26 cellular contexts compared by ENCODE assay signal in the genomic region with DNA sequence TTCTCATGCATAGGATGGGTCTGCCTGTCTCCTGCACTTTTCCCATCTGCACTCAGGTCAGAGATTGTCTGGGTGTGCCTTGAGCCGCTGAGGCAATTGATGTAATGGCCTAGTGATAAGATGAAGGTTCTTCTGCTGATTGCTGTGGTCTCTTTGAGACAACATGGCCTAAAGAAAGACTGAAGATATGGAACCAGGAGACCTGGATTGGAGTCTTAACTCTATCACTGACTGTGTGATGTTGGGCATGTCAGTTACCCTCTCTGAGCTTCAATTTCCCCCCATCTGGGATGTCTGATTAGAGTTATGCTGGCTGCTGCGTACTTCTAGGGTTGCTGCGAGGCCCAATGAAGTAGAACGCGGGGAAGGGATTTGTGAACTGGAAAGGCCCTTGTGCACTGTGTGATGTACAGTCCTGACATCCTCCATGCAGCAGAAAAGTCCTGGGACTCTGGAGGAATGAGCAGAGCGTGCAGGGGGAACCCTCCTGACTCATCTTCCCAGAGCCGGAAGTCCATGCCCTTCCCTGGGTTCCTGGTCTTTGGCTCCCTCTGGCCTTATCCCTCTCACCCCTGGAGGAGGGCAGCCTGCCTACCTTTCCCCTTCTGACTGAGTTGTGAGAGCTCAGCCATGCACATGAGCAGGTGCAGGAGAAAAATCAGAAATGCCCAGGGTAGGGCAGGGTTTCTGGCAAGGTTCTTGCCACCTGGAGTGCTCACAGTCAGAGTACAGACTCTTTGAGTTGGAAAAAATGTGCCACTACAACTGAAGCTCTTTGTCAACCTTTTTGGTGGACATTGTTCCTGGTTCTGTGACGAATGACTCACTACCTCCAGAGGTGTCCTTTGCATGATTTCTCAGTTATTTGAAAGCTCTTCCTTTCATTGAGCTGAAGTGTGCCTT. TPM values are rescaled to one million over a fixed set of nuclear protein-coding genes. Genes with fewer than 3 reads are reported as not detected.
DNase-seq lines count a peak whose midpoint lies in the region; ATAC-seq and TF ChIP-seq lines count a peak whose summit lies in the region.
"Had no signal": no experiment of that assay in that cellular context is flagged by ENCODE, and none has a peak within 500 bp of the region (broad histone marks: within the 10 kb centered on the region; RNA-seq: fewer than 3 reads in every experiment).

No MANE protein-coding gene starts in this region.

- DNase-seq in Calu3 (peak; percentile 28), ELR (ENCODE audit: low read depth) (peak; percentile 33), NCI-H345 (lab: John Stamatoyannopoulos, UW) (peak; percentile 83), left lung (no peak), sigmoid colon (no peak), HAP-1 (ENCODE audit: low spot score in 2 of 2) (no peak), activated gamma-delta T cell treated with Interleukin-2 at 50 U/mL for 16 hours (no peak)
- DNase-seq: activated CD8-positive, alpha-beta memory T cell treated with anti-CD3 and anti-CD28 coated beads, Interleukin-2, amount 50 U/mL, for 4 hours; CD4-positive, alpha-beta T cell; DMS153; effector memory CD4-positive, alpha-beta T cell; gastrocnemius medialis; IMR-90; MM.1S; NCI-H1694 treated with DMSO at 0.1 percent for 48 hours; occipital lobe; stimulated activated CD4-positive, alpha-beta T cell treated with anti-CD3 and anti-CD28 coated beads, Interleukin-4, amount 100 ng/mL, for 1 hour; stimulated activated naive CD4-positive, alpha-beta T cell treated with Interleukin-2 at 50 U/mL for 16 hours had no signal

- H3K36me3 Mint-ChIP-seq in Calu3 (ENCODE audit: insufficient read depth, unreplicated experiment), result no peaks in the 10 kb centered on the region
- H3K36me3 Mint-ChIP-seq: brain, memory B cell had no signal

- H3K36me3 ChIP-seq in left lung, result no peaks in the 10 kb centered on the region
- no peaks in the 10 kb centered on the region for H3K36me3 ChIP-seq in sigmoid colon
- no peaks in the 10 kb centered on the region for H3K36me3 ChIP-seq in HAP-1 (replicated peaks)
- H3K36me3 ChIP-seq: esophagus muscularis mucosa, gastrocnemius medialis had no signal

- H3K4me1 ChIP-seq in left lung, result no peaks in the 10 kb centered on the region
- H3K4me1 ChIP-seq in sigmoid colon, result peaks cover 0 to 13% (median 10%) of the 10 kb centered on the region in 4 donors
- no peaks in the 10 kb centered on the region for H3K4me1 ChIP-seq in HAP-1

- in situ Hi-C loops in HAP-1 (cut with MboI; ENCODE audit: low sequenced_read_pairs), result no loop called here

- no peaks in the 10 kb centered on the region for H3K27me3 ChIP-seq in left lung
- no peaks in the 10 kb centered on the region for H3K27me3 ChIP-seq in sigmoid colon
- 0 out of 2 replicates have a peak, but pooled peaks cover 2% of the 10 kb centered on the region for H3K27me3 ChIP-seq in HAP-1 (ENCODE audit: low read depth)
- H3K27me3 ChIP-seq: esophagus muscularis mucosa, gastrocnemius medialis had no signal

- H3K27ac Mint-ChIP-seq in Calu3 (ENCODE audit: unreplicated experiment), result no peak overlapping the region
- H3K27ac Mint-ChIP-seq: activated T-helper 2 cell treated with anti-CD3 and anti-CD28 coated beads, Interferon-gamma antibody, Interleukin-2, Interleukin-4, amounts not matched to agents 10 μg/mL and 5 μg/mL and 100 μg/mL, durations not matched to agents 14 hours and 24 hours and 36 hours; CD4-positive, alpha-beta T cell; memory B cell had no signal

- peaks cover 23% of the 10 kb centered on the region for H3K27me3 Mint-ChIP-seq in Calu3 (ENCODE audit: unreplicated experiment)
- H3K27me3 Mint-ChIP-seq: memory B cell had no signal

- no peak for TF ChIP-seq EP300 in sigmoid colon (IDR thresholded peaks at IDR 0.05)

- no peak overlapping the region for H3K4me3 Mint-ChIP-seq in Calu3 (ENCODE audit: low read depth, unreplicated experiment)
- H3K4me3 Mint-ChIP-seq: brain; CD4-positive, alpha-beta T cell; memory B cell had no signal

- H3K27ac ChIP-seq in left lung (no peak overlapping the region), sigmoid colon (no peak overlapping the region)
- H3K27ac ChIP-seq: esophagus muscularis mucosa, gastrocnemius medialis, HL-60 had no signal

- intact Hi-C loops in Calu3 (cut with micrococcal nuclease; ENCODE audit: unreplicated experiment) (no loop called here), left lung (cut with DNase I) (no loop called here), sigmoid colon (cut with DNase I) (no loop called here)

- CTCF ChIA-PET in Calu3 (lab: Charles Lee), result interaction anchor here (1.0 kb wide), 1 partner anchor 43 kb away, joined by 3 read pairs; no protein-coding TSS in a partner anchor

- H3K4me3 ChIP-seq in left lung, result no peak overlapping the region
- no peak overlapping the region for H3K4me3 ChIP-seq in sigmoid colon
- H3K4me3 ChIP-seq in HAP-1, result no peak overlapping the region
- H3K4me3 ChIP-seq: esophagus muscularis mucosa, gastrocnemius medialis had no signal

- no peak for TF ChIP-seq POLR2A in sigmoid colon (IDR thresholded peaks at IDR 0.05)

- H3K9me3 Mint-ChIP-seq in Calu3 (ENCODE audit: low read depth, unreplicated experiment), result no peaks in the 10 kb centered on the region
- H3K9me3 Mint-ChIP-seq: activated T-helper 2 cell treated with anti-CD3 and anti-CD28 coated beads, Interferon-gamma antibody, Interleukin-2, Interleukin-4, amounts not matched to agents 10 μg/mL and 5 μg/mL and 100 μg/mL, durations not matched to agents 14 hours and 24 hours and 36 hours; brain; CD4-positive, alpha-beta T cell; memory B cell had no signal

- TF ChIP-seq CTCF in Calu3 (IDR thresholded peaks at IDR 0.05; ENCODE audit: unreplicated experiment) (no peak), left lung (IDR thresholded peaks at IDR 0.05) (no peak), sigmoid colon (IDR thresholded peaks at IDR 0.05) (no peak)

- no peaks in the 10 kb centered on the region for H3K4me1 Mint-ChIP-seq in Calu3 (ENCODE audit: low read depth, unreplicated experiment)
- H3K4me1 Mint-ChIP-seq: memory B cell had no signal

- no TSS peak for BruUV-seq in Calu3 (replicated peaks; lab: Mats Ljungman, UMichigan)

- peak; percentile 82 for ATAC-seq in left lung
- no peak for ATAC-seq in HG03135 (IDR thresholded peaks at IDR 0.05; ENCODE audit: unreplicated experiment)
- ATAC-seq: gastrocnemius medialis had no signal

- no peaks in the 10 kb centered on the region for H3K9me3 ChIP-seq in left lung
- no peaks in the 10 kb centered on the region for H3K9me3 ChIP-seq in sigmoid colon
- H3K9me3 ChIP-seq in HAP-1, result no peaks in the 10 kb centered on the region
- H3K9me3 ChIP-seq: esophagus muscularis mucosa, gastrocnemius medialis had no signal

- 78 to 80% methylated on average over 8 of the region's 8 CpGs for WGBS in sigmoid colon, 2 donors

RNA-seq across cellular contexts. Expression of a gene that starts 21.1 kb away (rescaled TPM):
- total RNA-seq in Calu3 (2022) (0.56 and 0.73 TPM in 2 replicates), left lung (under 1 TPM; 0.16 to 0.61 TPM), sigmoid colon (under 1 TPM in 3 of 4 donors, not detected in 1; under 0.01 to 0.55 (median 0.16) TPM)
- polyA plus RNA-seq in sigmoid colon, result under 1 TPM in 2 of 3 donors, not detected in 1; under 0.01 to 0.06 TPM
- total RNA-seq: NCI-H460, RPMI7951 had no signal
- polyA plus RNA-seq: IMR-90 had no signal

Comparison
In these comparisons a context has a peak if more than half of its experiments do, and no peak if none do; other contexts are left out.
1. DNase-seq: peak in Calu3 (single experiment), ELR (single experiment) and NCI-H345 (single experiment); none in left lung (0 of 2), sigmoid colon (single experiment), HAP-1 (0 of 2) and activated gamma-delta T cell treated with Interleukin-2 at 50 U/mL for 16 hours (single experiment).